13 cellular contexts compared by ENCODE assay signal in the genomic region with DNA sequence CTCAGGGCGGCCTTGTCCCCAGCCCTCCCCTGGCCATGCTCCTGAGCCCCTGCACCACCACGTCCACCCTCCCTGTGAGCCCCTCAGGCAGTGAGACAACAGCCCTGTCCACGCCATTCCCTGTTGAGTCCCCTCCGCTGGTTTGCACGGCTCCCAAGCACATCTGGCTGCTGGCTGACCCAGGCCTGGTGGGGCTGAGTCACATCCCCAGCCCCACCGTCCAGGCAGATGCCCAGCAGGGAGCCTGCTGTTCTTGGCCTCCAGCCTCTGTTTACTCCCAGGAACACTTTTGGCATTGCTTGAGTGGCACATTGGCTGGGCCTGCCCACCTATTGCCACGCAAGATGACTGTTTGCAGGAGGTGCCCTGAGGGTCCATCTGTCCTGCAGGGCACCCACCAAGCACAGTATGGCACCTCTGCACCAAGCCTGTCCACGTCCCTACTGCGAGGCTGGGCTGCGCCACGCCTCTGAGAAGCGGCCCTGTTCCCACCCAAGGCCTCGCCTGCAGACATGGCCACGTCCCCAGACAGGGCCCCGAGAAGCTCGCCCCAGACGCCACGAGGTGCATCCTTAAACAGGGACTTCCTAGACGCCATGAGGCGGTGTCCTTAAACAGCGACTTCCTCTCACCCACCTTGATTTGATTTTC. TPM values are rescaled to one million over a fixed set of nuclear protein-coding genes. Genes with fewer than 3 reads are reported as not detected.
A peak's percentile ranks its signal among the peaks of the same experiment; 100 is the strongest.
DNase-seq lines count a peak whose midpoint lies in the region; ATAC-seq and TF ChIP-seq lines count a peak whose summit lies in the region.
"Had no signal": no experiment of that assay in that cellular context is flagged by ENCODE, and none has a peak within 500 bp of the region (broad histone marks: within the 10 kb centered on the region; RNA-seq: fewer than 3 reads in every experiment).

No MANE protein-coding gene starts in this region.

- no TSS peak for BruUV-seq in OCI-LY7 (replicated peaks; lab: Mats Ljungman, UMichigan)

- H3K4me1 Mint-ChIP-seq in activated T-cell treated with anti-CD3 and anti-CD28 coated beads, Interleukin-2, amount 50 U/mL, for 24 hours (ENCODE audit: low read depth), result no peaks in the 10 kb centered on the region
- no peaks in the 10 kb centered on the region for H3K4me1 Mint-ChIP-seq in WTC11
- H3K4me1 Mint-ChIP-seq: IgD-negative memory B cell had no signal

- H3K4me3 ChIP-seq in foreskin fibroblast (ENCODE audit: low read depth in 1 of 2, low read length in 2 of 2), result no peak overlapping the region
- no peak overlapping the region for H3K4me3 ChIP-seq in suprapubic skin
- no peak overlapping the region for H3K4me3 ChIP-seq in OCI-LY7 (ENCODE audit: low read depth, low read length, poor library complexity, severe bottlenecking)
- H3K4me3 ChIP-seq: ascending aorta had no signal

- H3K9me2 ChIP-seq in OCI-LY7 (ENCODE audit: insufficient read depth, low read length), result no peaks in the 10 kb centered on the region

- ATAC-seq in WTC11, result no peak
- ATAC-seq: activated CD8-positive, alpha-beta T cell treated with anti-CD3 and anti-CD28 coated beads for 36 hours had no signal

- DNase-seq in activated T-cell treated with anti-CD3 and anti-CD28 coated beads, Interleukin-2, amount 50 U/mL, for 24 hours, result peak; percentile 15
- DNase-seq in activated T-cell treated with anti-CD3 and anti-CD28 coated beads, Interleukin-2, amount 50 U/mL, for 1 hour, result no peak
- DNase-seq in WTC11 (ENCODE audit: low spot score) (peak; percentile 4), foreskin fibroblast (peak; percentile 64 to 90), suprapubic skin (ENCODE audit: low spot score in 2 of 2) (peak; percentile 63 to 69), iPS-NIHi11 (ENCODE audit: low spot score) (no peak), OCI-LY7 (ENCODE audit: low spot score) (no peak)
- DNase-seq in activated CD8-positive, alpha-beta memory T cell treated with anti-CD3 and anti-CD28 coated beads for 24 hours, result no peak
- DNase-seq: 8988T; activated CD8-positive, alpha-beta T cell treated with anti-CD3 and anti-CD28 coated beads for 36 hours had no signal

- CTCF ChIA-PET in WTC11 (lab: Charles Lee), result no interaction called here
- CTCF ChIA-PET in OCI-LY7 (lab: Charles Lee; ENCODE audit: unreplicated experiment), result no interaction called here

- TF ChIP-seq POLR2A in suprapubic skin (IDR thresholded peaks at IDR 0.05), result no peak

- 83% methylated on average over 15 of the region's 21 CpGs for WGBS in suprapubic skin

- H3K27ac ChIP-seq in suprapubic skin, result no peak overlapping the region
- H3K27ac ChIP-seq in OCI-LY7 (ENCODE audit: low read depth, low read length, poor library complexity, severe bottlenecking), result no peak overlapping the region
- H3K27ac ChIP-seq: ascending aorta had no signal

- H3K27me3 ChIP-seq in suprapubic skin, result no peaks in the 10 kb centered on the region
- H3K27me3 ChIP-seq: ascending aorta had no signal

- no peaks in the 10 kb centered on the region for H3K36me3 Mint-ChIP-seq in activated T-cell treated with anti-CD3 and anti-CD28 coated beads, Interleukin-2, amount 50 U/mL, for 24 hours (ENCODE audit: low read depth)
- H3K36me3 Mint-ChIP-seq in WTC11, result no peaks in the 10 kb centered on the region
- H3K36me3 Mint-ChIP-seq: IgD-negative memory B cell had no signal

- H3K36me3 ChIP-seq in suprapubic skin, result no peaks in the 10 kb centered on the region
- no peaks in the 10 kb centered on the region for H3K36me3 ChIP-seq in OCI-LY7 (ENCODE audit: insufficient read depth, low read length)
- H3K36me3 ChIP-seq: ascending aorta had no signal

- TF ChIP-seq EP300 in suprapubic skin (IDR thresholded peaks at IDR 0.05), result no peak

- TF ChIP-seq CTCF in WTC11 (IDR thresholded peaks at IDR 0.05) (no peak), foreskin fibroblast (IDR thresholded peaks at IDR 0.05; ENCODE audit: low read depth, low read length) (no peak), suprapubic skin (IDR thresholded peaks at IDR 0.05) (no peak), OCI-LY7 (conservative IDR thresholded peaks at IDR 0.05; ENCODE audit: low read length) (no peak)

- H4K20me1 ChIP-seq in OCI-LY7 (ENCODE audit: insufficient read depth, low read length), result no peaks in the 10 kb centered on the region

- intact Hi-C loops in OCI-LY7 (cut with micrococcal nuclease; ENCODE audit: unreplicated experiment), result no loop called here

- H3K9me3 ChIP-seq in suprapubic skin (no peaks in the 10 kb centered on the region), OCI-LY7 (ENCODE audit: low read length) (no peaks in the 10 kb centered on the region)
- H3K9me3 ChIP-seq: ascending aorta, Caco-2 had no signal

- H3K4me2 ChIP-seq in OCI-LY7 (ENCODE audit: low read length), result no peak overlapping the region

- H3K9me3 Mint-ChIP-seq in activated T-cell treated with anti-CD3 and anti-CD28 coated beads, Interleukin-2, amount 50 U/mL, for 24 hours, result no peaks in the 10 kb centered on the region
- H3K9me3 Mint-ChIP-seq in WTC11, result peaks cover 5% of the 10 kb centered on the region; the same call in 1 of the 2 replicates
- H3K9me3 Mint-ChIP-seq: activated CD8-positive, alpha-beta T cell treated with anti-CD3 and anti-CD28 coated beads for 36 hours; IgD-negative memory B cell had no signal

- no peak overlapping the region for H3K27ac Mint-ChIP-seq in activated T-cell treated with anti-CD3 and anti-CD28 coated beads, Interleukin-2, amount 50 U/mL, for 24 hours
- H3K27ac Mint-ChIP-seq in WTC11, result no peak overlapping the region; the same call in 1 of the 2 replicates
- H3K27ac Mint-ChIP-seq: activated CD8-positive, alpha-beta T cell treated with anti-CD3 and anti-CD28 coated beads for 36 hours; IgD-negative memory B cell had no signal

- POLR2A ChIA-PET in WTC11 (lab: Charles Lee) (no interaction called here), OCI-LY7 (lab: Charles Lee) (no interaction called here)

- no peak overlapping the region for H2AFZ ChIP-seq in OCI-LY7 (ENCODE audit: low read length)

- H3K27me3 Mint-ChIP-seq in activated T-cell treated with anti-CD3 and anti-CD28 coated beads, Interleukin-2, amount 50 U/mL, for 24 hours, result no peaks in the 10 kb centered on the region
- no peaks in the 10 kb centered on the region; the same call in 1 of the 2 replicates for H3K27me3 Mint-ChIP-seq in WTC11 (ENCODE audit: low read depth)
- H3K27me3 Mint-ChIP-seq: activated CD8-positive, alpha-beta T cell treated with anti-CD3 and anti-CD28 coated beads for 36 hours; IgD-negative memory B cell had no signal

- H3K4me3 Mint-ChIP-seq in activated T-cell treated with anti-CD3 and anti-CD28 coated beads, Interleukin-2, amount 50 U/mL, for 24 hours, result no peak overlapping the region
- H3K4me3 Mint-ChIP-seq in WTC11, result no peak overlapping the region
- H3K4me3 Mint-ChIP-seq: activated CD8-positive, alpha-beta T cell treated with anti-CD3 and anti-CD28 coated beads for 36 hours; IgD-negative memory B cell had no signal

- no peaks in the 10 kb centered on the region for H3K79me2 ChIP-seq in OCI-LY7 (ENCODE audit: insufficient read depth, low read depth, low read length)

- H3K4me1 ChIP-seq in suprapubic skin (peaks cover 14% of the 10 kb centered on the region), OCI-LY7 (ENCODE audit: insufficient read depth, low read length, poor library complexity, severe bottlenecking) (no peaks in the 10 kb centered on the region)
- H3K4me1 ChIP-seq: Caco-2 had no signal

TF ChIP-seq in WTC11, 78 proteins besides CTCF, POLR2A, EP300 and RAD21 (continues in another document):
- TF ChIP-seq CBFB (CRISPR knock-in tag; IDR thresholded peaks at IDR 0.05; ENCODE audit: low read depth), result no peak
- TF ChIP-seq NFYB (CRISPR knock-in tag; conservative IDR thresholded peaks at IDR 0.05; ENCODE audit: low read depth), result no peak
- TF ChIP-seq, protein P1, sequence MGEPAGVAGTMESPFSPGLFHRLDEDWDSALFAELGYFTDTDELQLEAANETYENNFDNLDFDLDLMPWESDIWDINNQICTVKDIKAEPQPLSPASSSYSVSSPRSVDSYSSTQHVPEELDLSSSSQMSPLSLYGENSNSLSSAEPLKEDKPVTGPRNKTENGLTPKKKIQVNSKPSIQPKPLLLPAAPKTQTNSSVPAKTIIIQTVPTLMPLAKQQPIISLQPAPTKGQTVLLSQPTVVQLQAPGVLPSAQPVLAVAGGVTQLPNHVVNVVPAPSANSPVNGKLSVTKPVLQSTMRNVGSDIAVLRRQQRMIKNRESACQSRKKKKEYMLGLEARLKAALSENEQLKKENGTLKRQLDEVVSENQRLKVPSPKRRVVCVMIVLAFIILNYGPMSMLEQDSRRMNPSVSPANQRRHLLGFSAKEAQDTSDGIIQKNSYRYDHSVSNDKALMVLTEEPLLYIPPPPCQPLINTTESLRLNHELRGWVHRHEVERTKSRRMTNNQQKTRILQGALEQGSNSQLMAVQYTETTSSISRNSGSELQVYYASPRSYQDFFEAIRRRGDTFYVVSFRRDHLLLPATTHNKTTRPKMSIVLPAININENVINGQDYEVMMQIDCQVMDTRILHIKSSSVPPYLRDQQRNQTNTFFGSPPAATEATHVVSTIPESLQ (CRISPR knock-in tag; IDR thresholded peaks at IDR 0.05), result no peak
- TF ChIP-seq ZNF423 (CRISPR knock-in tag; IDR thresholded peaks at IDR 0.05), result no peak
- TF ChIP-seq CREM (CRISPR knock-in tag; IDR thresholded peaks at IDR 0.05), result no peak
- TF ChIP-seq NR2C2 (CRISPR knock-in tag; IDR thresholded peaks at IDR 0.05), result no peak
- TF ChIP-seq NFATC4 (CRISPR knock-in tag; IDR thresholded peaks at IDR 0.05), result no peak
- TF ChIP-seq FOXJ3 (CRISPR knock-in tag; IDR thresholded peaks at IDR 0.05; ENCODE audit: borderline replicate concordance), result no peak
- no peak for TF ChIP-seq ELF4 (CRISPR knock-in tag; IDR thresholded peaks at IDR 0.05; ENCODE audit: low read depth)
- TF ChIP-seq, protein P2, sequence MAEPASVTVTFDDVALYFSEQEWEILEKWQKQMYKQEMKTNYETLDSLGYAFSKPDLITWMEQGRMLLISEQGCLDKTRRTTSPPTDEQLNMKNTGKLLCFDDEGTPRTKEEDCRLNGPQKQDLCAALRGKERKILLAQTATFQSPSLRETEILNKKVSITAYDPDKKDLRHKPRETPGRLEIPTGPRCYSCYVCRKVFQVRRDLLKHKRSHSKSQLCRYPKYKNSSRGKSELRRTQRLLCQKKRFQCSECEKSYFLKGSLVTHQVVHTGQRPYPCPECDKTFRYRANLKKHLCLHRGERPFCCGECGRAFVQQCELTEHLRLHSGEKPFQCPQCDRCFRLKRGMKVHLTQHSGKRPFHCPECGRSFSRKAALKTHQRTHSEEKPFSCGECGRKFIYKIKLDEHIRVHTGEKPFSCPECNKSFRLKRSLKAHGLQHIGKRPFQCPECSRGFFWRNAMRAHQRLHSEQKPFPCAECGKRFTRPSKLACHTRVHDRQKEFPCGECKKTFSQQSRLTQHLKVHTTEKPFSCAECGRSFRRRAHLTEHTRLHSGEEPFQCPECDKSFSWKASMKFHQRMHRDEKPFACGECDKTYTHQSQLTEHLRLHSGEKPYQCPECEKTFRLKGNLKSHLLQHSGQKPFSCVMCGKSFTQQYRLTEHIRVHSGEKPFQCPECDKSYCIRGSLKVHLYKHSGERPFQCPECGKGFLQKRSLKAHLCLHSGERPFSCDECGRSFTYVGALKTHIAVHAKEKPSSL (CRISPR knock-in tag; conservative IDR thresholded peaks at IDR 0.05), result no peak
- no peak for TF ChIP-seq ZNF396 (CRISPR knock-in tag; IDR thresholded peaks at IDR 0.05; ENCODE audit: borderline replicate concordance)

RNA-seq across cellular contexts. Expression of a gene that starts 48.4 kb away (rescaled TPM):
- total RNA-seq in WTC11 (2021) (20.0 to 22.1 TPM (median 21.5 TPM) in 3 replicates), suprapubic skin (10 to 100 TPM; 28.1 to 39.1 (median 32.3) TPM), OCI-LY7 (2022) (15.7 and 18.4 TPM in 2 replicates)
- total RNA-seq in OCI-LY7 (2014; rRNA removed; shearing (Covaris generic)), result 11.0 and 14.5 TPM in 2 replicates

Comparison
In these comparisons a context has a peak if more than half of its experiments do, and no peak if none do; other contexts are left out.
1. DNase-seq: peak in activated T-cell treated with anti-CD3 and anti-CD28 coated beads, Interleukin-2, amount 50 U/mL, for 24 hours (single experiment), WTC11 (single experiment), foreskin fibroblast (2 of 2) and suprapubic skin (2 of 2); none in activated T-cell treated with anti-CD3 and anti-CD28 coated beads, Interleukin-2, amount 50 U/mL, for 1 hour (single experiment), iPS-NIHi11 (single experiment), OCI-LY7 (single experiment) and activated CD8-positive, alpha-beta memory T cell treated with anti-CD3 and anti-CD28 coated beads for 24 hours (single experiment).